In the genomic region with DNA sequence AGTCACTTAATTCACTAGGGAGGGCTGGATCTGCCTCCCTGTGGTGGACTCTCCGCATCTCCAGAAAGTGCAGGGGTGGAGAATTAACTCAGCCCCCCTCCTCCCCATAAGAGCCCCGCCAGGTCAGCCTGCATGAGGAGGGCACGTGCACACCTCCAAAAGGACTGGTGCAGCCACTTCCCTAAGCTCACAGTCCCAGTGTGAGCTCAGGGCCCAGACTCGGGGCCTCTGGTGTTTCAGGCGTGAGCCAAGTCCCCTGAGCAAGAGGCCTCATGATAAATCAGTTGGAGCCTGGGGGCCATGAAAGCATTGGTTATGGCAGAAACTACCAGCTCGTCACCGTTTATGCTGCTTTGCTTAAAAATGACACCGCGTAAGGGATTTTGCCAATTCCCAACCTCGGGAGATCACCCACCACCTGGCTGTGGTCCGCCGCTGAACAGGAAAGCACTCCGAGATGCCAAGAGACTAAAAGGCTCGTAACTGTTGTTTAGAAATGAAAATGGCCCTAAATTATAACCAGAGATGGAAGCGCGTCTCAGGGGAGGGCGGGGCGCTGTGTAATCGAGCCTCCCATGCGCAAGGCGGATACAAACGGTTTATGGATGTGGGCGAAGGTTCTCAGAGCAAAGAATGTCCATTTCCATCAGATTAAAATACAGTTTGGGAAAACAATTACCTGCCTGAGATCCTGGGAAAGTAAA, we compare ENCODE assay signal across 11 cellular contexts.
DNase-seq lines count a peak whose midpoint lies in the region; ATAC-seq and TF ChIP-seq lines count a peak whose summit lies in the region.
"Had no signal": no experiment of that assay in that cellular context is flagged by ENCODE, and none has a peak within 500 bp of the region (broad histone marks: within the 10 kb centered on the region; RNA-seq: fewer than 3 reads in every experiment).

No MANE protein-coding gene starts in this region.

- H3K4me2 ChIP-seq in SK-N-SH = no peak overlapping the region

- H4K20me1 ChIP-seq in SK-N-SH (ENCODE audit: insufficient read depth) = no peaks in the 10 kb centered on the region

- no peaks in the 10 kb centered on the region for H3K79me2 ChIP-seq in SK-N-SH (ENCODE audit: insufficient read depth)

- H3F3A ChIP-seq in SK-N-SH (replicated peaks; ENCODE audit: insufficient read depth) = peaks cover 3% of the 10 kb centered on the region

- H3K27me3 Mint-ChIP-seq in activated T-cell treated with anti-CD3 and anti-CD28 coated beads, Interleukin-2, amount 50 U/mL, for 24 hours = no peaks in the 10 kb centered on the region
- H3K27me3 Mint-ChIP-seq: activated CD4-positive, alpha-beta T cell treated with anti-CD3 and anti-CD28 coated beads, Interleukin-2, amount 10 ng/mL, durations not matched to agents 24 days and 14 days had no signal

- no peak overlapping the region for H2AFZ ChIP-seq in SK-N-SH (ENCODE audit: low read depth)

- peaks cover 41% of the 10 kb centered on the region for H3K36me3 Mint-ChIP-seq in activated T-cell treated with anti-CD3 and anti-CD28 coated beads, Interleukin-2, amount 50 U/mL, for 24 hours (ENCODE audit: low read depth)

- intact Hi-C loops in transverse colon (cut with DNase I; ENCODE audit: low total_unique reads) = no loop called here

- in situ Hi-C loops in astrocyte of the spinal cord (cut with HindIII; ENCODE audit: low sequenced_read_pairs) = no loop called here
- in situ Hi-C loops in transverse colon (cut with MboI; ENCODE audit: low pct_ligation_motif_present in 1 of 4, low pct_unique_long_range_greater_than_20kb in 1 of 4, low sequenced_read_pairs in 3 of 4) = no loop called here

- H3K27me3 ChIP-seq in mucosa of rectum (ENCODE audit: control insufficient read depth in 2 of 2, insufficient read depth in 2 of 2, low read length in 2 of 2) (no peaks in the 10 kb centered on the region), transverse colon (no peaks in the 10 kb centered on the region), SK-N-SH (ENCODE audit: insufficient read depth) (no peaks in the 10 kb centered on the region)

- H3K27ac Mint-ChIP-seq in activated T-cell treated with anti-CD3 and anti-CD28 coated beads, Interleukin-2, amount 50 U/mL, for 24 hours = peak overlapping the region; percentile 27
- H3K27ac Mint-ChIP-seq: activated CD4-positive, alpha-beta T cell treated with anti-CD3 and anti-CD28 coated beads, Interleukin-2, amount 10 ng/mL, durations not matched to agents 24 days and 14 days had no signal

- POLR2A ChIA-PET in SK-N-SH (lab: Yijun Ruan, JAX) = no interaction called here

- no peaks in the 10 kb centered on the region for H3K36me3 ChIP-seq in mucosa of rectum (ENCODE audit: control insufficient read depth in 2 of 2, insufficient read depth in 2 of 2, low read length in 2 of 2)
- no peaks in the 10 kb centered on the region for H3K36me3 ChIP-seq in transverse colon
- no peaks in the 10 kb centered on the region for H3K36me3 ChIP-seq in SK-N-SH (replicated peaks in 1 of 2; ENCODE audit: control insufficient read depth in 1 of 2, insufficient read depth in 2 of 2, low read length in 1 of 2)

- H3K27ac ChIP-seq in mucosa of rectum (ENCODE audit: low read depth in 2 of 2, low read length in 2 of 2) = peak overlapping the region; percentile 85 to 87
- H3K27ac ChIP-seq in transverse colon = peak overlapping the region; percentile 83 to 87 (median 86)
- no peak overlapping the region for H3K27ac ChIP-seq in SK-N-SH (ENCODE audit: low read depth in 2 of 2, low read length in 1 of 2)

- no peak for ATAC-seq in GM19463 (IDR thresholded peaks at IDR 0.05; ENCODE audit: unreplicated experiment)

- H3K4me1 Mint-ChIP-seq in activated T-cell treated with anti-CD3 and anti-CD28 coated beads, Interleukin-2, amount 50 U/mL, for 24 hours (ENCODE audit: low read depth) = peaks cover 76% of the 10 kb centered on the region

- H3K9ac ChIP-seq in mucosa of rectum (ENCODE audit: low read depth in 1 of 2, low read length in 2 of 2) = peak overlapping the region; percentile 15 to 52
- H3K9ac ChIP-seq in SK-N-SH = no peak overlapping the region

- no peak for TF ChIP-seq EP300 in transverse colon (IDR thresholded peaks at IDR 0.05; ENCODE audit: low read depth)
- no peak for TF ChIP-seq EP300 in SK-N-SH (IDR thresholded peaks at IDR 0.05; ENCODE audit: borderline replicate concordance in 1 of 2, low read depth in 1 of 2, low read length in 1 of 2)

- H3K4me3 Mint-ChIP-seq in activated T-cell treated with anti-CD3 and anti-CD28 coated beads, Interleukin-2, amount 50 U/mL, for 24 hours = no peak overlapping the region
- H3K4me3 Mint-ChIP-seq: activated CD4-positive, alpha-beta T cell treated with anti-CD3 and anti-CD28 coated beads, Interleukin-2, amount 10 ng/mL, durations not matched to agents 24 days and 14 days had no signal

- H3K9me3 ChIP-seq in mucosa of rectum (ENCODE audit: control insufficient read depth in 2 of 2, low read length in 2 of 2) (no peaks in the 10 kb centered on the region), transverse colon (no peaks in the 10 kb centered on the region), SK-N-SH (no peaks in the 10 kb centered on the region)

- CTCF ChIA-PET in SK-N-SH (lab: Yijun Ruan, JAX) = interaction anchor here (0.9 kb wide), 1 partner anchor 21 kb away, joined by 3 read pairs; no protein-coding TSS in a partner anchor

- TF ChIP-seq RAD21 in SK-N-SH (IDR thresholded peaks at IDR 0.05; ENCODE audit: low read length) = no peak

- no peak for DNase-seq in activated T-cell treated with anti-CD3 and anti-CD28 coated beads, Interleukin-2, amount 50 U/mL, for 24 hours
- no peak for DNase-seq in activated T-cell treated with anti-CD3 and anti-CD28 coated beads for 4 hours
- DNase-seq in astrocyte of the spinal cord (ENCODE audit: low read depth, low spot score) = no peak
- peak; percentile 82 for DNase-seq in transverse colon
- no peak for DNase-seq in SK-N-SH
- no peak for DNase-seq in islet precursor cell
- DNase-seq: activated CD4-positive, alpha-beta T cell treated with anti-CD3 and anti-CD28 coated beads, Interleukin-2, amount 10 ng/mL, durations not matched to agents 24 days and 14 days; GOT3; stimulated activated CD4-positive, alpha-beta T cell treated with anti-CD3 and anti-CD28 coated beads, Interleukin-4, amount 100 ng/mL, for 1 hour had no signal

- H3K9me3 Mint-ChIP-seq in activated T-cell treated with anti-CD3 and anti-CD28 coated beads, Interleukin-2, amount 50 U/mL, for 24 hours = peaks cover 4% of the 10 kb centered on the region
- H3K9me3 Mint-ChIP-seq: activated CD4-positive, alpha-beta T cell treated with anti-CD3 and anti-CD28 coated beads, Interleukin-2, amount 10 ng/mL, durations not matched to agents 24 days and 14 days had no signal

- H3K4me3 ChIP-seq in astrocyte of the spinal cord (ENCODE audit: low read depth, low read length) = peak overlapping the region; percentile 20
- H3K4me3 ChIP-seq in mucosa of rectum (ENCODE audit: low read length in 2 of 2) = peak overlapping the region; percentile 28 to 58
- H3K4me3 ChIP-seq in transverse colon = peak overlapping the region in 2 of 4 donors; percentile 2 to 31
- H3K4me3 ChIP-seq in SK-N-SH (ENCODE audit: low read depth in 2 of 2, low read length in 1 of 2) = no peak overlapping the region

- TF ChIP-seq POLR2A in transverse colon (IDR thresholded peaks at IDR 0.05) = peak; percentile 14

- TF ChIP-seq CTCF in astrocyte of the spinal cord (IDR thresholded peaks at IDR 0.05; ENCODE audit: low read depth, low read length) (no peak), transverse colon (IDR thresholded peaks at IDR 0.05) (no peak), SK-N-SH (IDR thresholded peaks at IDR 0.05) (no peak)

- H3K9me2 ChIP-seq in SK-N-SH = no peaks in the 10 kb centered on the region

- H3K4me1 ChIP-seq in mucosa of rectum (ENCODE audit: control insufficient read depth in 2 of 2, insufficient read depth in 2 of 2, low read length in 2 of 2) (peaks cover 40 to 48% of the 10 kb centered on the region in 2 donors), transverse colon (peaks cover 42 to 62% (median 53%) of the 10 kb centered on the region in 4 donors), SK-N-SH (ENCODE audit: control insufficient read depth in 1 of 2, insufficient read depth in 2 of 2, low read depth in 1 of 2, low read length in 1 of 2) (peaks cover 0 to 12% of the 10 kb centered on the region in 2 experiments; a peak in 2 of 4 replicates)

- WGBS in transverse colon (ENCODE audit: low coverage in 1 of 2), 2 donors = 33 to 41% methylated on average over 5 to 23 of the region's 23 CpGs
- WGBS in SK-N-SH (ENCODE audit: low lambda C conversion rate) = 90% methylated on average over 21 of the region's 23 CpGs

TF ChIP-seq in SK-N-SH, 30 proteins besides CTCF, POLR2A, EP300 and RAD21 (continues in another document):
- no peak for TF ChIP-seq IRF3 (IDR thresholded peaks at IDR 0.05; ENCODE audit: low read depth, low read length)
- no peak for TF ChIP-seq SMC3 (IDR thresholded peaks at IDR 0.05; ENCODE audit: low read depth, low read length)
- TF ChIP-seq FOXM1 (IDR thresholded peaks at IDR 0.05; ENCODE audit: low read depth) = no peak
- no peak for TF ChIP-seq NFIC (IDR thresholded peaks at IDR 0.05; ENCODE audit: borderline replicate concordance)
- no peak for TF ChIP-seq TEAD4 (IDR thresholded peaks at IDR 0.05; ENCODE audit: borderline replicate concordance, insufficient read depth)
- no peak for TF ChIP-seq USF1 (IDR thresholded peaks at IDR 0.05; ENCODE audit: borderline replicate concordance, low read depth)
- TF ChIP-seq POLR2AphosphoS5 (IDR thresholded peaks at IDR 0.05; ENCODE audit: low read depth, low read length) = no peak
- no peak for TF ChIP-seq RFX5 (IDR thresholded peaks at IDR 0.05; ENCODE audit: low read length)
- TF ChIP-seq, protein P1, sequence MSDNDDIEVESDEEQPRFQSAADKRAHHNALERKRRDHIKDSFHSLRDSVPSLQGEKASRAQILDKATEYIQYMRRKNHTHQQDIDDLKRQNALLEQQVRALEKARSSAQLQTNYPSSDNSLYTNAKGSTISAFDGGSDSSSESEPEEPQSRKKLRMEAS (IDR thresholded peaks at IDR 0.05; ENCODE audit: low read depth) = no peak
- TF ChIP-seq FOSL2 (IDR thresholded peaks at IDR 0.05; ENCODE audit: borderline replicate concordance, low read depth) = no peak

Comparison
In these comparisons a context has a peak if more than half of its experiments do, and no peak if none do; other contexts are left out.
1. H3K4me3 ChIP-seq: peak in astrocyte of the spinal cord (single experiment) and mucosa of rectum (2 of 2); none in SK-N-SH (0 of 2).
2. H3K27ac ChIP-seq: peak in mucosa of rectum (2 of 2) and transverse colon (4 of 4); none in SK-N-SH (0 of 2).